Comparison of ENCODE assay signal across 23 cellular contexts in genomic region chr2:8841962-8842361, GRCh38.
"Had no signal": no experiment of that assay in that cellular context is flagged by ENCODE, and none has a peak within 500 bp of the region (broad histone marks: within the 10 kb centered on the region; RNA-seq: fewer than 3 reads in every experiment).

No MANE protein-coding gene starts in this region.

- H3K27me3 Mint-ChIP-seq: progenitor cell of endocrine pancreas had no signal

- DNase-seq: activated CD4-positive, alpha-beta T cell treated with anti-CD3 and anti-CD28 coated beads, Interleukin-2, amount 10 ng/mL, durations not matched to agents 7 days and 5 days; activated CD4-positive, CD25-positive, alpha-beta regulatory T cell treated with anti-CD3 and anti-CD28 coated beads, Interleukin-2, amount 50 U/mL, for 72 hours; activated CD8-positive, alpha-beta T cell treated with anti-CD3 and anti-CD28 coated beads, Interleukin-2, amount 10 ng/mL, durations not matched to agents 7 days and 5 days; activated naive CD4-positive, alpha-beta T cell treated with Interleukin-2 at 50 U/mL for 16 hours; activated naive CD8-positive, alpha-beta T cell treated with anti-CD3 and anti-CD28 coated beads for 36 hours; activated T-cell treated with anti-CD3 and anti-CD28 coated beads, Interleukin-2, amount 50 U/mL, for 4 hours; colonic mucosa; head of caudate nucleus; hypothalamus; left ventricle myocardium inferior; naive thymus-derived CD4-positive, alpha-beta T cell; retina; spleen; stimulated activated CD4-positive, alpha-beta T cell treated with anti-CD3 and anti-CD28 coated beads, Interleukin-4, amount 100 ng/mL, for 1 hour; stimulated activated naive CD4-positive, alpha-beta T cell; testis; trophoblast cell; uterus had no signal

- H3K27ac Mint-ChIP-seq: activated CD4-positive, alpha-beta T cell treated with anti-CD3 and anti-CD28 coated beads, Interleukin-2, amount 10 ng/mL, durations not matched to agents 7 days and 5 days; activated CD8-positive, alpha-beta T cell treated with anti-CD3 and anti-CD28 coated beads, Interleukin-2, amount 10 ng/mL, durations not matched to agents 7 days and 5 days; activated naive CD8-positive, alpha-beta T cell treated with anti-CD3 and anti-CD28 coated beads for 36 hours; activated T-helper 2 cell treated with anti-CD3 and anti-CD28 coated beads, Interferon-gamma antibody, Interleukin-2, Interleukin-4, amounts not matched to agents 10 μg/mL and 5 μg/mL and 100 μg/mL, durations not matched to agents 14 hours and 24 hours and 36 hours; naive thymus-derived CD4-positive, alpha-beta T cell; progenitor cell of endocrine pancreas had no signal

- H3K9me3 ChIP-seq: colonic mucosa, gastroesophageal sphincter, left ventricle myocardium inferior, spleen, testis, uterus had no signal

- ATAC-seq: activated CD8-positive, alpha-beta T cell treated with anti-CD3 and anti-CD28 coated beads, Interleukin-2, amount 10 ng/mL, durations not matched to agents 7 days and 5 days; activated T-cell treated with anti-CD3 and anti-CD28 coated beads, Interleukin-2, amount 50 U/mL, for 4 hours; gastroesophageal sphincter; naive thymus-derived CD4-positive, alpha-beta T cell had no signal

- H3K9me3 Mint-ChIP-seq: activated CD4-positive, alpha-beta T cell treated with anti-CD3 and anti-CD28 coated beads, Interleukin-2, amount 10 ng/mL, durations not matched to agents 7 days and 5 days; activated naive CD8-positive, alpha-beta T cell treated with anti-CD3 and anti-CD28 coated beads for 36 hours; activated T-cell treated with anti-CD3 and anti-CD28 coated beads, Interleukin-2, amount 50 U/mL, for 4 hours; activated T-helper 2 cell treated with anti-CD3 and anti-CD28 coated beads, Interferon-gamma antibody, Interleukin-2, Interleukin-4, amounts not matched to agents 10 μg/mL and 5 μg/mL and 100 μg/mL, durations not matched to agents 14 hours and 24 hours and 36 hours; central memory CD8-positive, alpha-beta T cell; naive thymus-derived CD4-positive, alpha-beta T cell had no signal

- H3K27me3 ChIP-seq: colonic mucosa, gastroesophageal sphincter, testis, uterus had no signal

- H3K4me3 ChIP-seq: colonic mucosa, gastroesophageal sphincter, left ventricle myocardium inferior, spleen, testis, uterus had no signal

- H3K4me1 Mint-ChIP-seq: activated naive CD8-positive, alpha-beta T cell treated with anti-CD3 and anti-CD28 coated beads for 36 hours had no signal

- H3K4me3 Mint-ChIP-seq: activated CD4-positive, alpha-beta T cell treated with anti-CD3 and anti-CD28 coated beads, Interleukin-2, amount 10 ng/mL, durations not matched to agents 7 days and 5 days; activated CD8-positive, alpha-beta T cell treated with anti-CD3 and anti-CD28 coated beads, Interleukin-2, amount 10 ng/mL, durations not matched to agents 7 days and 5 days; activated naive CD8-positive, alpha-beta T cell treated with anti-CD3 and anti-CD28 coated beads for 36 hours; activated T-cell treated with anti-CD3 and anti-CD28 coated beads, Interleukin-2, amount 50 U/mL, for 4 hours; central memory CD8-positive, alpha-beta T cell; naive thymus-derived CD4-positive, alpha-beta T cell had no signal

- H3K27ac ChIP-seq: colonic mucosa, gastroesophageal sphincter, left ventricle myocardium inferior, spleen, testis, uterus, VCaP had no signal

- H3K36me3 ChIP-seq: colonic mucosa, gastroesophageal sphincter, left ventricle myocardium inferior, spleen, uterus had no signal

- H3K4me1 ChIP-seq: colonic mucosa, testis, uterus had no signal
